ENCODE assay signal across 30 cellular contexts in the genomic region with DNA sequence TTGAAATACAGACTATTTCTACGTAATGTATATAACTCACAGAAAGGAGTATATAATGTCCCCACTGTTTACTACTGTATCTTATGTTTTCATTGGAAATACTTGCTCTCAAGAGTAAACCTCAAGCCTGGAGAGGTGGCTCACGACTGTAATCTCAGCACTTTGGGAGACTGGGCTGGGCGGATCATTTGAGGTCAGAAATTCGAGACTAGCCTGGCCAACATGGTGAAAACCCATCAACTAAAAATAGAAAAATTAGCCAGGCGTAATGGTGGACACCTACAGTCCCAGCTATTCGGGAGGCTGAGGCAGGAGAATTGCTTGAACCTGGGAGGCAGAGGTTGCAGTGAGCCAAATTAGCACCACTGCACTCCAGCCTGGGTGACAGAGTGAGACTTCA.
"Had no signal": no experiment of that assay in that cellular context is flagged by ENCODE, and none has a peak within 500 bp of the region (broad histone marks: within the 10 kb centered on the region; RNA-seq: fewer than 3 reads in every experiment).

No MANE protein-coding gene starts in this region.

- H3K27ac ChIP-seq: neutrophil, pancreas, prostate gland, right lobe of liver, sigmoid colon, skin epidermis, spleen, suprapubic skin, testis, tibial artery, transverse colon, upper lobe of right lung, uterus had no signal

- H3K4me1 Mint-ChIP-seq: naive B cell; naive thymus-derived CD8-positive, alpha-beta T cell; stimulated activated memory B cell treated with anti-CD40 and anti-IgM and Interleukin-4, amounts not matched to agents 10 μg/mL and 1 μg/mL and 100 μg/mL, for 72 hours; stimulated activated naive CD8-positive, alpha-beta T cell treated with anti-CD3 and anti-CD28 coated beads, Interleukin-15, amount 100 ng/mL, for 72 hours had no signal

- DNase-seq: naive B cell; naive thymus-derived CD8-positive, alpha-beta T cell; nucleus accumbens; pancreas; right cardiac atrium; right lobe of liver; sigmoid colon; spleen; stimulated activated CD4-positive, alpha-beta T cell treated with anti-CD3 and anti-CD28 coated beads, Interleukin-12 subunit alpha, Interleukin-12 subunit beta, amount 100 ng/mL, for 4 hours; stimulated activated CD4-positive, alpha-beta T cell treated with anti-CD3 and anti-CD28 coated beads, Interleukin-1b, Interleukin-23, amount 100 ng/mL, for 48 hours; stimulated activated CD4-positive, alpha-beta T cell treated with anti-CD3 and anti-CD28 coated beads, Interleukin-4, amount 100 ng/mL, for 1 hour; stimulated activated CD4-positive, alpha-beta T cell treated with anti-CD3 and anti-CD28 coated beads, Interleukin-4, amount 100 ng/mL, for 4 hours; stimulated activated CD8-positive, alpha-beta memory T cell treated with anti-CD3 and anti-CD28 coated beads, Interleukin-4, amount 100 ng/mL, for 48 hours; stimulated activated naive CD4-positive, alpha-beta T cell; stimulated activated naive CD8-positive, alpha-beta T cell treated with anti-CD3 and anti-CD28 coated beads, Interleukin-15, amount 100 ng/mL, for 72 hours; stimulated activated naive CD8-positive, alpha-beta T cell treated with anti-CD3 and anti-CD28 coated beads, Interleukin-15, Interleukin-2, amounts not matched to agents 100 U/mL and 50 U/mL, for 24 hours; substantia nigra; testis; tibial artery; transverse colon; upper lobe of right lung; uterus had no signal

- H3K9me3 ChIP-seq: neutrophil, pancreas, prostate gland, right lobe of liver, sigmoid colon, spleen, suprapubic skin, testis, tibial artery, transverse colon, upper lobe of right lung, uterus had no signal

- H3K27ac Mint-ChIP-seq: naive B cell; naive thymus-derived CD8-positive, alpha-beta T cell; natural killer cell treated with Interleukin-12 subunit alpha and Interleukin-12 subunit beta and Interleukin-15 and Interleukin-18, amount 100 ng/mL, for 72 hours; stimulated activated memory B cell treated with anti-CD40 and anti-IgM and Interleukin-4, amounts not matched to agents 10 μg/mL and 1 μg/mL and 100 μg/mL, for 72 hours; stimulated activated naive CD8-positive, alpha-beta T cell treated with anti-CD3 and anti-CD28 coated beads, Interleukin-15, amount 100 ng/mL, for 72 hours; type B pancreatic cell had no signal

- H3K4me1 ChIP-seq: pancreas, prostate gland, right lobe of liver, spleen, testis, transverse colon, upper lobe of right lung, uterus had no signal

- H3K4me2 ChIP-seq: smooth muscle cell had no signal

- H3K36me3 ChIP-seq: neutrophil, pancreas, prostate gland, right lobe of liver, sigmoid colon, spleen, suprapubic skin, tibial artery, transverse colon, upper lobe of right lung, uterus had no signal

- ATAC-seq: naive thymus-derived CD8-positive, alpha-beta T cell; natural killer cell treated with Interleukin-12 subunit alpha and Interleukin-12 subunit beta and Interleukin-15 and Interleukin-18, amount 100 ng/mL, for 72 hours; pancreas; right cardiac atrium; right lobe of liver; stimulated activated memory B cell treated with anti-CD40 and anti-IgM and Interleukin-4, amounts not matched to agents 10 μg/mL and 1 μg/mL and 100 μg/mL, for 72 hours; stimulated activated naive CD8-positive, alpha-beta T cell treated with anti-CD3 and anti-CD28 coated beads, Interleukin-15, amount 100 ng/mL, for 72 hours; stimulated activated naive CD8-positive, alpha-beta T cell treated with anti-CD3 and anti-CD28 coated beads, Interleukin-15, Interleukin-2, amounts not matched to agents 100 U/mL and 50 U/mL, for 24 hours; upper lobe of right lung had no signal

- H3K4me3 Mint-ChIP-seq: naive B cell; naive thymus-derived CD8-positive, alpha-beta T cell; natural killer cell treated with Interleukin-12 subunit alpha and Interleukin-12 subunit beta and Interleukin-15 and Interleukin-18, amount 100 ng/mL, for 72 hours; stimulated activated memory B cell treated with anti-CD40 and anti-IgM and Interleukin-4, amounts not matched to agents 10 μg/mL and 1 μg/mL and 100 μg/mL, for 72 hours; stimulated activated naive CD8-positive, alpha-beta T cell treated with anti-CD3 and anti-CD28 coated beads, Interleukin-15, amount 100 ng/mL, for 72 hours; type B pancreatic cell had no signal

- H3K27me3 ChIP-seq: neutrophil, pancreas, right lobe of liver, sigmoid colon, spleen, suprapubic skin, testis, tibial artery, transverse colon, upper lobe of right lung, uterus had no signal

- H3K9me3 Mint-ChIP-seq: naive thymus-derived CD8-positive, alpha-beta T cell; natural killer cell treated with Interleukin-12 subunit alpha and Interleukin-12 subunit beta and Interleukin-15 and Interleukin-18, amount 100 ng/mL, for 72 hours; stimulated activated memory B cell treated with anti-CD40 and anti-IgM and Interleukin-4, amounts not matched to agents 10 μg/mL and 1 μg/mL and 100 μg/mL, for 72 hours; stimulated activated naive CD8-positive, alpha-beta T cell treated with anti-CD3 and anti-CD28 coated beads, Interleukin-15, amount 100 ng/mL, for 72 hours; type B pancreatic cell had no signal

- H3K36me3 Mint-ChIP-seq: naive B cell; naive thymus-derived CD8-positive, alpha-beta T cell; natural killer cell treated with Interleukin-12 subunit alpha and Interleukin-12 subunit beta and Interleukin-15 and Interleukin-18, amount 100 ng/mL, for 72 hours; stimulated activated memory B cell treated with anti-CD40 and anti-IgM and Interleukin-4, amounts not matched to agents 10 μg/mL and 1 μg/mL and 100 μg/mL, for 72 hours; type B pancreatic cell had no signal

- H3K27me3 Mint-ChIP-seq: stimulated activated memory B cell treated with anti-CD40 and anti-IgM and Interleukin-4, amounts not matched to agents 10 μg/mL and 1 μg/mL and 100 μg/mL, for 72 hours had no signal

- H3K4me3 ChIP-seq: pancreas, prostate gland, right lobe of liver, sigmoid colon, skin epidermis, smooth muscle cell, spleen, suprapubic skin, testis, tibial artery, transverse colon, upper lobe of right lung, uterus had no signal
